In genomic region chr11:134482865-134483264, GRCh38 we compare ENCODE assay signal across 19 cellular contexts.
A peak's percentile ranks its signal among the peaks of the same experiment; 100 is the strongest.
DNase-seq lines count a peak whose midpoint lies in the region; ATAC-seq and TF ChIP-seq lines count a peak whose summit lies in the region.
"Had no signal": no experiment of that assay in that cellular context is flagged by ENCODE, and none has a peak within 500 bp of the region (broad histone marks: within the 10 kb centered on the region; RNA-seq: fewer than 3 reads in every experiment).

No MANE protein-coding gene starts in this region.

- TF ChIP-seq CTCF in Calu3 (IDR thresholded peaks at IDR 0.05; ENCODE audit: unreplicated experiment): no peak

- DNase-seq in cardiac septum (ENCODE audit: low spot score) (peak; percentile 44), Right ventricle myocardium superior (no peak), left lobe of liver (ENCODE audit: low spot score) (peak; percentile 33), retina (peak; percentile 0), HPDE6-E6E7 (ENCODE audit: extremely low spot score) (no peak), medulla oblongata (ENCODE audit: extremely low spot score) (no peak), Calu3 (no peak)
- DNase-seq: Caco-2; CD4-positive, CD25-positive, alpha-beta regulatory T cell; DMS 273 treated with DMSO at 0.1 percent for 48 hours; DMS79; EL; GDM1; GOT3; HCEC 1CT had no signal

- H3K36me3 Mint-ChIP-seq in Calu3 (ENCODE audit: insufficient read depth, unreplicated experiment): no peaks in the 10 kb centered on the region
- H3K36me3 Mint-ChIP-seq: CD4-positive, CD25-positive, alpha-beta regulatory T cell; CD8-positive, alpha-beta T cell had no signal

- peaks cover 2% of the 10 kb centered on the region for H3K9me3 Mint-ChIP-seq in Calu3 (ENCODE audit: low read depth, unreplicated experiment)
- H3K9me3 Mint-ChIP-seq: CD8-positive, alpha-beta T cell had no signal

- no peak overlapping the region for H3K27ac Mint-ChIP-seq in Calu3 (ENCODE audit: unreplicated experiment)
- H3K27ac Mint-ChIP-seq: B cell; CD4-positive, CD25-positive, alpha-beta regulatory T cell; CD8-positive, alpha-beta T cell had no signal

- CTCF ChIA-PET in Calu3 (lab: Charles Lee): no interaction called here

- intact Hi-C loops in cardiac septum (cut with DNase I): no loop called here
- intact Hi-C loops in Right ventricle myocardium superior (cut with DNase I): no loop called here
- intact Hi-C loops in Calu3 (cut with micrococcal nuclease; ENCODE audit: unreplicated experiment): no loop called here

- ATAC-seq in Right ventricle myocardium superior (ENCODE audit: poor library complexity): no peak
- ATAC-seq in left lobe of liver: no peak
- no peak for ATAC-seq in GM21576 (IDR thresholded peaks at IDR 0.05; ENCODE audit: unreplicated experiment)
- ATAC-seq: CD8-positive, alpha-beta T cell; GM12878 had no signal

- BruUV-seq in Calu3 (replicated peaks; lab: Mats Ljungman, UMichigan): no TSS peak

- no peak overlapping the region for H3K4me3 Mint-ChIP-seq in Calu3 (ENCODE audit: low read depth, unreplicated experiment)
- H3K4me3 Mint-ChIP-seq: B cell; CD4-positive, CD25-positive, alpha-beta regulatory T cell; CD8-positive, alpha-beta T cell had no signal

- H3K4me1 Mint-ChIP-seq in Calu3 (ENCODE audit: low read depth, unreplicated experiment): no peaks in the 10 kb centered on the region
- H3K4me1 Mint-ChIP-seq: B cell; CD4-positive, CD25-positive, alpha-beta regulatory T cell had no signal

- H3K27me3 Mint-ChIP-seq in Calu3 (ENCODE audit: unreplicated experiment): peaks cover 34% of the 10 kb centered on the region

Comparison
In these comparisons a context has a peak if more than half of its experiments do, and no peak if none do; other contexts are left out.
1. DNase-seq: peak in cardiac septum (single experiment), left lobe of liver (single experiment) and retina (single experiment); none in Right ventricle myocardium superior (single experiment), HPDE6-E6E7 (single experiment), medulla oblongata (single experiment) and Calu3 (single experiment).